16 cellular contexts compared by ENCODE assay signal in the genomic region with DNA sequence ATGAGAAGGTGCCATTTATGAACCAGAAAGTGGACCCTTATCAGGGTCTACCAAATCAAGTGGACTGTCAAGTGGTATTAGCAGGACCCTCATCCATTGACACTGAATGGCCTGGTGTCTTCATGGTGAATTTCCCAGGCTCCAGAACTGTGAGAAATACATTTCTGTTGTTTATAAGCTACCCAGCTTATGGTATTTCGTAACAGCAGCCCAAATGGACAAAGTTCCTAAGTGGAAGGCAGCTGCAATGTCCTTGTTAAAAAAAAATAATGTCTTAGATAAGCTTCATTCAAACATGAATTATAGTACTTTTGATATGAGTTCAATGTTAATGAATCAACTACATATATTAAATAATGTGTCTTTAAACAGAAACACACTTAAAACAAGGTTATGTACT. TPM values are rescaled to one million over a fixed set of nuclear protein-coding genes. Genes with fewer than 3 reads are reported as not detected.
A peak's percentile ranks its signal among the peaks of the same experiment; 100 is the strongest.
DNase-seq lines count a peak whose midpoint lies in the region; ATAC-seq and TF ChIP-seq lines count a peak whose summit lies in the region.
"Had no signal": no experiment of that assay in that cellular context is flagged by ENCODE, and none has a peak within 500 bp of the region (broad histone marks: within the 10 kb centered on the region; RNA-seq: fewer than 3 reads in every experiment).

No MANE protein-coding gene starts in this region.

- H3K36me3 ChIP-seq in RWPE2 (ENCODE audit: low read depth) (peaks cover 15% of the 10 kb centered on the region; the same call in 1 of the 2 replicates), adipocyte (ENCODE audit: control insufficient read depth, insufficient read depth, low read length, severe bottlenecking) (no peaks in the 10 kb centered on the region), osteoblast (ENCODE audit: insufficient read depth, low read length) (no peaks in the 10 kb centered on the region), A673 (ENCODE audit: insufficient read depth, low read length, poor library complexity, severe bottlenecking) (no peaks in the 10 kb centered on the region)
- H3K36me3 ChIP-seq: BLaER1 treated with 17β-estradiol and CSF1 and Interleukin-3, amounts not matched to agents 10 nM and 100 nM had no signal

- no peak overlapping the region for H3K4me2 ChIP-seq in osteoblast (ENCODE audit: insufficient read depth, low read length)

- no peaks in the 10 kb centered on the region for H3K79me2 ChIP-seq in osteoblast (ENCODE audit: insufficient read depth, low read length)

- CTCF ChIA-PET in A673 (lab: Charles Lee): no interaction called here

- POLR2A ChIA-PET in A673 (lab: Charles Lee; ENCODE audit: low non-redundant PET): no interaction called here

- H3K27ac ChIP-seq in RWPE2 (ENCODE audit: poor library complexity, severe bottlenecking) (peak overlapping the region; percentile 68), osteoblast (ENCODE audit: low read depth, low read length) (no peak overlapping the region), A673 (ENCODE audit: low read depth, low read length, poor library complexity, severe bottlenecking) (no peak overlapping the region)
- H3K27ac ChIP-seq: BLaER1 treated with 17β-estradiol and CSF1 and Interleukin-3, amounts not matched to agents 10 nM and 100 nM; HL-60 had no signal

- no peak for ATAC-seq in RWPE2 (ENCODE audit: low read depth)
- ATAC-seq: CD8-positive, alpha-beta T cell; HCT116 had no signal

- H3K4me3 ChIP-seq in RWPE2 (ENCODE audit: severe bottlenecking): no peak overlapping the region
- H3K4me3 ChIP-seq in adipocyte (ENCODE audit: low read length): no peak overlapping the region
- H3K4me3 ChIP-seq in fibroblast of villous mesenchyme (ENCODE audit: low read depth, low read length): no peak overlapping the region
- H3K4me3 ChIP-seq in osteoblast (ENCODE audit: insufficient read depth, low read length): no peak overlapping the region
- H3K4me3 ChIP-seq in A673 (ENCODE audit: low read depth, low read length, poor library complexity, severe bottlenecking): no peak overlapping the region
- H3K4me3 ChIP-seq: BLaER1 treated with 17β-estradiol and CSF1 and Interleukin-3, amounts not matched to agents 10 nM and 100 nM had no signal

- no peak overlapping the region for H3K9ac ChIP-seq in adipocyte (ENCODE audit: low read length)
- H3K9ac ChIP-seq: BLaER1 treated with 17β-estradiol and CSF1 and Interleukin-3, amounts not matched to agents 10 nM and 100 nM had no signal

- DNase-seq in RWPE2 (ENCODE audit: low spot score) (no peak), adipocyte (ENCODE audit: low read depth) (peak; percentile 46), fibroblast of villous mesenchyme (ENCODE audit: low read depth) (peak; percentile 58), osteoblast (ENCODE audit: insufficient read length, low spot score, missing footprints) (no peak), A673 (ENCODE audit: low spot score) (no peak)
- DNase-seq in stimulated activated CD4-positive, alpha-beta T cell treated with anti-CD3 and anti-CD28 coated beads, Interleukin-12 subunit alpha, Interleukin-12 subunit beta, amount 100 ng/mL, for 4 hours: no peak
- DNase-seq: Calu3; CD8-positive, alpha-beta T cell; DMS79 treated with DMSO at 0.1 percent for 48 hours; GF-D8; GOT3; H7; HFFc6 had no signal

- H4K20me1 ChIP-seq in osteoblast (ENCODE audit: insufficient read depth, low read length): no peaks in the 10 kb centered on the region
- H4K20me1 ChIP-seq: BLaER1 treated with 17β-estradiol and CSF1 and Interleukin-3, amounts not matched to agents 10 nM and 100 nM had no signal

- H3K27me3 ChIP-seq in RWPE2 (ENCODE audit: insufficient read depth, poor library complexity, severe bottlenecking): no peaks in the 10 kb centered on the region
- H3K27me3 ChIP-seq in adipocyte (replicated peaks; ENCODE audit: control insufficient read depth, insufficient read depth, low read length): no peaks in the 10 kb centered on the region
- no peaks in the 10 kb centered on the region for H3K27me3 ChIP-seq in osteoblast (ENCODE audit: insufficient read depth, low read length)
- no peaks in the 10 kb centered on the region for H3K27me3 ChIP-seq in A673 (replicated peaks; ENCODE audit: insufficient read depth, low read depth, low read length, poor library complexity)
- H3K27me3 ChIP-seq: BLaER1 treated with 17β-estradiol and CSF1 and Interleukin-3, amounts not matched to agents 10 nM and 100 nM had no signal

- H3K9me3 ChIP-seq in RWPE2 (ENCODE audit: severe bottlenecking) (no peaks in the 10 kb centered on the region), adipocyte (ENCODE audit: control insufficient read depth, low read length) (no peaks in the 10 kb centered on the region), osteoblast (ENCODE audit: low read depth, low read length) (no peaks in the 10 kb centered on the region), A673 (ENCODE audit: low read depth, low read length, poor library complexity, severe bottlenecking) (no peaks in the 10 kb centered on the region)
- H3K9me3 ChIP-seq: BLaER1 treated with 17β-estradiol and CSF1 and Interleukin-3, amounts not matched to agents 10 nM and 100 nM had no signal

- H2AFZ ChIP-seq in osteoblast (ENCODE audit: low read length): no peak overlapping the region

- H3K4me1 ChIP-seq in RWPE2 (ENCODE audit: insufficient read depth, poor library complexity, severe bottlenecking) (peaks cover 34% of the 10 kb centered on the region), adipocyte (ENCODE audit: control insufficient read depth, insufficient read depth, low read length) (peaks cover 13% of the 10 kb centered on the region), osteoblast (ENCODE audit: insufficient read depth, low read length) (peaks cover 8% of the 10 kb centered on the region), A673 (ENCODE audit: insufficient read depth, low read length, poor library complexity, severe bottlenecking) (no peaks in the 10 kb centered on the region)

- TF ChIP-seq CTCF in RWPE2 (IDR thresholded peaks at IDR 0.05; ENCODE audit: poor library complexity, severe bottlenecking) (no peak), fibroblast of villous mesenchyme (IDR thresholded peaks at IDR 0.05; ENCODE audit: insufficient read depth, low read depth, low read length) (no peak), osteoblast (IDR thresholded peaks at IDR 0.05; ENCODE audit: extremely low read depth, low read depth, low read length) (no peak), A673 (conservative IDR thresholded peaks at IDR 0.05; ENCODE audit: low read depth, low read length) (no peak)

- BruUV-seq in A673 (replicated peaks; lab: Mats Ljungman, UMichigan): no TSS peak

- intact Hi-C loops in A673 (cut with micrococcal nuclease; ENCODE audit: unreplicated experiment): no loop called here

RNA-seq across cellular contexts. Expression of gene FRMD4B, which starts 37.9 kb away (rescaled TPM):
- under 0.01 TPM in 2 replicates for total RNA-seq in fibroblast of villous mesenchyme
- 0.72 and 0.88 TPM in 2 replicates for total RNA-seq in osteoblast
- 0.21 and 0.33 TPM in 2 replicates for total RNA-seq in A673 (2021)

Comparison
In these comparisons a context has a peak if more than half of its experiments do, and no peak if none do; other contexts are left out.
1. DNase-seq: peak in adipocyte (single experiment) and fibroblast of villous mesenchyme (single experiment); none in RWPE2 (single experiment), osteoblast (single experiment), stimulated activated CD4-positive, alpha-beta T cell treated with anti-CD3 and anti-CD28 coated beads, Interleukin-12 subunit alpha, Interleukin-12 subunit beta, amount 100 ng/mL, for 4 hours (single experiment) and A673 (single experiment).